In genomic region chr5:176619203-176619568, GRCh38 we compare ENCODE assay signal across 8 cellular contexts.
A peak's percentile ranks its signal among the peaks of the same experiment; 100 is the strongest.
DNase-seq lines count a peak whose midpoint lies in the region; ATAC-seq and TF ChIP-seq lines count a peak whose summit lies in the region.

No MANE protein-coding gene starts in this region.

- in situ Hi-C loops in astrocyte of the cerebellum (cut with HindIII; ENCODE audit: low sequenced_read_pairs), result no loop called here

- H3K9me3 ChIP-seq in iPS-15b (ENCODE audit: control insufficient read depth, insufficient read depth, low read length), result no peaks in the 10 kb centered on the region

- peaks cover 2% of the 10 kb centered on the region for H3K4me1 ChIP-seq in iPS-15b (ENCODE audit: control insufficient read depth, insufficient read depth, low read length)

- no peak overlapping the region for H3K4me3 ChIP-seq in GM12875 (ENCODE audit: low read depth, low read length)
- H3K4me3 ChIP-seq in astrocyte of the cerebellum (ENCODE audit: low read depth, low read length), result no peak overlapping the region
- H3K4me3 ChIP-seq in iPS-15b (ENCODE audit: low read depth, low read length), result peak overlapping the region; percentile 45

- no peak overlapping the region for H3K9ac ChIP-seq in iPS-15b (ENCODE audit: low read depth, low read length)

- H3K27me3 ChIP-seq in iPS-15b (ENCODE audit: control insufficient read depth, insufficient read depth, low read length), result peaks cover 41% of the 10 kb centered on the region

- ATAC-seq in HG03103 (IDR thresholded peaks at IDR 0.05; ENCODE audit: low read depth, unreplicated experiment), result peak; percentile 82

- DNase-seq in T-helper 22 cell (ENCODE audit: low read depth) (peak; percentile 55), astrocyte of the cerebellum (ENCODE audit: low read depth) (peak; percentile 59), NAMALWA (ENCODE audit: low spot score) (no peak), NCI-H1092 (lab: John Stamatoyannopoulos, UW) (no peak)
- DNase-seq in stimulated activated CD4-positive, alpha-beta T cell treated with anti-CD3 and anti-CD28 coated beads, Interleukin-15, amount 100 ng/mL, for 48 hours (ENCODE audit: low read depth in 2 of 2), result peak; percentile 82 to 87

- TF ChIP-seq CTCF in GM12875 (IDR thresholded peaks at IDR 0.05; ENCODE audit: borderline replicate concordance, insufficient read depth, low read depth, low read length), result peak; percentile 25; the same call in 1 of the 2 replicates
- TF ChIP-seq CTCF in astrocyte of the cerebellum (IDR thresholded peaks at IDR 0.05; ENCODE audit: low read depth, low read length, missing control alignments), result peak; percentile 57

- H3K36me3 ChIP-seq in iPS-15b (ENCODE audit: control insufficient read depth, insufficient read depth, low read length), result no peaks in the 10 kb centered on the region

Comparison
In these comparisons a context has a peak if more than half of its experiments do, and no peak if none do; other contexts are left out.
1. DNase-seq: peak in T-helper 22 cell (single experiment), astrocyte of the cerebellum (single experiment) and stimulated activated CD4-positive, alpha-beta T cell treated with anti-CD3 and anti-CD28 coated beads, Interleukin-15, amount 100 ng/mL, for 48 hours (2 of 2); none in NAMALWA (single experiment) and NCI-H1092 (single experiment).